Comparison of ENCODE assay signal across 1 cellular context in genomic region chr17:61469949-61470348, GRCh38.
TF ChIP-seq lines count a peak whose summit lies in the region.

No MANE protein-coding gene starts in this region.

TF ChIP-seq in IMR-90, 13 proteins besides CTCF, POLR2A, EP300 and RAD21 (continued from another document):
- TF ChIP-seq USF2 (IDR thresholded peaks at IDR 0.05; ENCODE audit: low read depth, low read length): no peak
- TF ChIP-seq FOS (IDR thresholded peaks at IDR 0.05; ENCODE audit: low read depth, low read length): no peak
- no peak for TF ChIP-seq CHD1 (IDR thresholded peaks at IDR 0.05; ENCODE audit: low read depth, low read length)
- TF ChIP-seq BHLHE40 (IDR thresholded peaks at IDR 0.05; ENCODE audit: low read depth, low read length): no peak
